In genomic region chr20:60215786-60216730, GRCh38 we compare ENCODE assay signal across 1 cellular context.
TF ChIP-seq lines count a peak whose summit lies in the region.

No MANE protein-coding gene starts in this region.

TF ChIP-seq in SK-N-SH, 30 proteins besides CTCF, POLR2A, EP300 and RAD21 (continued from another document):
- TF ChIP-seq MAX (IDR thresholded peaks at IDR 0.05; ENCODE audit: low read depth) (no peak), FOXM1 (IDR thresholded peaks at IDR 0.05; ENCODE audit: low read depth) (no peak), EZH2phosphoT487 (IDR thresholded peaks at IDR 0.05; ENCODE audit: borderline replicate concordance, low read depth) (no peak), TEAD4 (IDR thresholded peaks at IDR 0.05; ENCODE audit: borderline replicate concordance, insufficient read depth) (no peak)
